Comparison of ENCODE assay signal across 2 cellular contexts in the genomic region with DNA sequence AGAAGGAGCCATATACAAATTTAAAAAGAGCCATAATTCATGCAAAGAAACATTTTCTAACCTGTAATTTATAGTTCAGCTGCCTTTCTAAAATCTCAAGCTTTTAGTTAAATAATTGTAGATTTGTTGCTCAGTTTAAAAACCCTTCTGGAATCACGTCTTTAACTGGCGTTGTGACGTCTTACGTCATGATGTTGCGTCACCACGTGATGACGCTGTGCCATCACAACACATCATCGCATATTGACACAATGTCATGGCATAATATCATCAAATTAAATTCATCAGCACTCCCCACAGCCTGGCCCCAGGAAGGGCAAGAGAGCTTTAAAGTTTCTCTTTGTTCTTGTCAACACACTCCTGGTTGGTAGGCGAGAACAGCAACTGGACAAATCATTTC.
TF ChIP-seq lines count a peak whose summit lies in the region.

No MANE protein-coding gene starts in this region.

TF ChIP-seq in Ishikawa, 13 proteins besides CTCF, POLR2A, EP300 and RAD21:
- TF ChIP-seq CREB1 (IDR thresholded peaks at IDR 0.05; ENCODE audit: low read depth) (0 out of 2 replicates have a peak, but pooled peaks have one; percentile 28), FOXM1 (IDR thresholded peaks at IDR 0.05; ENCODE audit: borderline replicate concordance, low read depth) (no peak)

TF ChIP-seq in K562, 482 proteins besides CTCF, POLR2A, EP300 and RAD21:
- TF ChIP-seq NFRKB (IDR thresholded peaks at IDR 0.05; ENCODE audit: low read depth) (no peak), NFE2L1 (tag; IDR thresholded peaks at IDR 0.05; ENCODE audit: borderline replicate concordance, low read depth) (no peak), TAF15 (IDR thresholded peaks at IDR 0.05; ENCODE audit: low read depth, low read length) (no peak), ATF1 (CRISPR knock-in tag; IDR thresholded peaks at IDR 0.05) (no peak), ATF1 (tag; IDR thresholded peaks at IDR 0.05) (peak; percentile 85), CREM (IDR thresholded peaks at IDR 0.05; ENCODE audit: low read depth) (peak; percentile 75), XRCC3 (IDR thresholded peaks at IDR 0.05) (no peak), HEY1 (CRISPR knock-in tag; IDR thresholded peaks at IDR 0.05; ENCODE audit: borderline replicate concordance) (no peak), PHF21A (IDR thresholded peaks at IDR 0.05; ENCODE audit: borderline replicate concordance, low read depth) (no peak), CBX5 (IDR thresholded peaks at IDR 0.05; ENCODE audit: borderline replicate concordance, low read depth) (no peak), CEBPB (tag; IDR thresholded peaks at IDR 0.05) (peak; percentile 53), ZNF551 (CRISPR knock-in tag; IDR thresholded peaks at IDR 0.05) (no peak), CEBPG (CRISPR knock-in tag; IDR thresholded peaks at IDR 0.05) (no peak), CEBPG (tag; conservative IDR thresholded peaks at IDR 0.05 in 1 of 2, IDR thresholded peaks at IDR 0.05 in 1 of 2) (peak in 1 of 2 experiments; percentile 64; a peak in 3 of 4 replicates), CREB1 (IDR thresholded peaks at IDR 0.05) (peak; percentile 79), CREB1 (CRISPR knock-in tag; IDR thresholded peaks at IDR 0.05) (peak; percentile 63)
- TF ChIP-seq, protein P1, sequence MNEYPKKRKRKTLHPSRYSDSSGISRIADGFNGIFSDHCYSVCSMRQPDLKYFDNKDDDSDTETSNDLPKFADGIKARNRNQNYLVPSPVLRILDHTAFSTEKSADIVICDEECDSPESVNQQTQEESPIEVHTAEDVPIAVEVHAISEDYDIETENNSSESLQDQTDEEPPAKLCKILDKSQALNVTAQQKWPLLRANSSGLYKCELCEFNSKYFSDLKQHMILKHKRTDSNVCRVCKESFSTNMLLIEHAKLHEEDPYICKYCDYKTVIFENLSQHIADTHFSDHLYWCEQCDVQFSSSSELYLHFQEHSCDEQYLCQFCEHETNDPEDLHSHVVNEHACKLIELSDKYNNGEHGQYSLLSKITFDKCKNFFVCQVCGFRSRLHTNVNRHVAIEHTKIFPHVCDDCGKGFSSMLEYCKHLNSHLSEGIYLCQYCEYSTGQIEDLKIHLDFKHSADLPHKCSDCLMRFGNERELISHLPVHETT (CRISPR knock-in tag; conservative IDR thresholded peaks at IDR 0.05 in 1 of 2, IDR thresholded peaks at IDR 0.05 in 1 of 2) = no peak
- TF ChIP-seq, protein P2, sequence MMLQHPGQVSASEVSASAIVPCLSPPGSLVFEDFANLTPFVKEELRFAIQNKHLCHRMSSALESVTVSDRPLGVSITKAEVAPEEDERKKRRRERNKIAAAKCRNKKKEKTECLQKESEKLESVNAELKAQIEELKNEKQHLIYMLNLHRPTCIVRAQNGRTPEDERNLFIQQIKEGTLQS (IDR thresholded peaks at IDR 0.05) = peak; percentile 74
- TF ChIP-seq, protein P2 (CRISPR knock-in tag; conservative IDR thresholded peaks at IDR 0.05) = no peak
